In genomic region chr6:5006182-5006581, GRCh38 we compare ENCODE assay signal across 23 cellular contexts. TPM values are rescaled to one million over a fixed set of nuclear protein-coding genes. Genes with fewer than 3 reads are reported as not detected.
DNase-seq lines count a peak whose midpoint lies in the region; ATAC-seq and TF ChIP-seq lines count a peak whose summit lies in the region.
"Had no signal": no experiment of that assay in that cellular context is flagged by ENCODE, and none has a peak within 500 bp of the region (broad histone marks: within the 10 kb centered on the region; RNA-seq: fewer than 3 reads in every experiment).

No MANE protein-coding gene starts in this region.

- POLR2A ChIA-PET in CD4-positive, alpha-beta T cell (lab: Charles Lee), result no interaction called here

- no peak overlapping the region for H3K27ac ChIP-seq in CD4-positive, alpha-beta T cell (ENCODE audit: low read depth, low read length)
- H3K27ac ChIP-seq in esophagus muscularis mucosa (replicated peaks in 1 of 4), result no peak overlapping the region
- H3K27ac ChIP-seq: Peyer's patch had no signal

- peaks cover 17% of the 10 kb centered on the region for H3K4me1 Mint-ChIP-seq in CD4-positive, alpha-beta T cell (ENCODE audit: low read depth)
- peaks cover 18% of the 10 kb centered on the region for H3K4me1 Mint-ChIP-seq in HFFc6 (ENCODE audit: low read depth)
- H3K4me1 Mint-ChIP-seq in nephron, result peaks cover 19% of the 10 kb centered on the region

- TF ChIP-seq EP300 in esophagus muscularis mucosa (IDR thresholded peaks at IDR 0.05), result no peak

- ATAC-seq in CD4-positive, alpha-beta T cell (ENCODE audit: poor library complexity), result no peak
- ATAC-seq: GM12878, GM23338 had no signal

- peak overlapping the region; percentile 9 for H3K27ac Mint-ChIP-seq in CD4-positive, alpha-beta T cell
- H3K27ac Mint-ChIP-seq in HFFc6 (peak overlapping the region; percentile 10; the same call in 1 of the 2 replicates), nephron (peak overlapping the region; percentile 58 to 80 (median 72))
- H3K27ac Mint-ChIP-seq: CD4-positive, CD25-positive, alpha-beta regulatory T cell; GM23338 had no signal

- H3K9me3 ChIP-seq in CD4-positive, alpha-beta T cell (ENCODE audit: control insufficient read depth, low read length), result no peaks in the 10 kb centered on the region
- no peaks in the 10 kb centered on the region for H3K9me3 ChIP-seq in esophagus muscularis mucosa
- H3K9me3 ChIP-seq: BE2C, Caco-2, HAP-1, Peyer's patch had no signal

- no peaks in the 10 kb centered on the region for H3K27me3 Mint-ChIP-seq in CD4-positive, alpha-beta T cell
- peaks cover 1% of the 10 kb centered on the region; the same call in 1 of the 2 replicates for H3K27me3 Mint-ChIP-seq in HFFc6 (ENCODE audit: insufficient read depth)
- no peaks in the 10 kb centered on the region for H3K27me3 Mint-ChIP-seq in nephron (ENCODE audit: low read depth)
- H3K27me3 Mint-ChIP-seq: CD4-positive, CD25-positive, alpha-beta regulatory T cell had no signal

- 91% methylated on average over 6 of the region's 6 CpGs for WGBS in esophagus muscularis mucosa

- H3K27me3 ChIP-seq in CD4-positive, alpha-beta T cell (ENCODE audit: control insufficient read depth, insufficient read depth, low read length), result no peaks in the 10 kb centered on the region
- no peaks in the 10 kb centered on the region for H3K27me3 ChIP-seq in esophagus muscularis mucosa
- H3K27me3 ChIP-seq: BE2C, Peyer's patch had no signal

- DNase-seq in CD4-positive, alpha-beta T cell, result no peak
- DNase-seq in HFFc6 (no peak), esophagus muscularis mucosa (ENCODE audit: extremely low spot score) (peak; percentile 45), NCI-H187 treated with DMSO at 0.1 percent for 48 hours (lab: John Stamatoyannopoulos, UW) (no peak), OCI-M2 (lab: John Stamatoyannopoulos, UW; ENCODE audit: unreplicated experiment) (no peak), NCI-H2081 (lab: John Stamatoyannopoulos, UW) (no peak)
- DNase-seq: BE2C; Caco-2; CD4-positive, CD25-positive, alpha-beta regulatory T cell; DMS 273 treated with DMSO at 0.1 percent for 48 hours; DMS79 treated with DMSO at 0.1 percent for 48 hours; NCI-H1105; NCI-H146; NCI-H2029 treated with DMSO at 0.1 percent for 48 hours; NCI-H2171; NCI-H345; NCI-H524 treated with DMSO at 0.1 percent for 48 hours; NCI-H82; Peyer's patch had no signal

- no peak overlapping the region for H3K4me3 ChIP-seq in esophagus muscularis mucosa
- H3K4me3 ChIP-seq: GM12878, GM23338, HAP-1, Peyer's patch had no signal

- peaks cover 5 to 8% (median 7%) of the 10 kb centered on the region in 4 donors for H3K36me3 ChIP-seq in esophagus muscularis mucosa
- H3K36me3 ChIP-seq: BE2C, Peyer's patch had no signal

- peak overlapping the region; percentile 28 for H3K4me3 Mint-ChIP-seq in CD4-positive, alpha-beta T cell
- H3K4me3 Mint-ChIP-seq in HFFc6 (no peak overlapping the region), nephron (peak overlapping the region; percentile 33 to 67 (median 61))
- H3K4me3 Mint-ChIP-seq: GM23338 had no signal

- H3K36me3 Mint-ChIP-seq in CD4-positive, alpha-beta T cell (ENCODE audit: low read depth), result peaks cover 19% of the 10 kb centered on the region
- H3K36me3 Mint-ChIP-seq in HFFc6 (ENCODE audit: low read depth) (peaks cover 6% of the 10 kb centered on the region; the same call in 1 of the 2 replicates), nephron (ENCODE audit: low read depth) (peaks cover 9% of the 10 kb centered on the region)

- no peak for TF ChIP-seq POLR2A in esophagus muscularis mucosa (IDR thresholded peaks at IDR 0.05; ENCODE audit: low read depth)

- intact Hi-C loops in CD4-positive, alpha-beta T cell (cut with DNase I, micrococcal nuclease), result loop anchor here (10.0 kb wide), 2 partner anchors 231 to 981 kb away; partner anchors contain the start of gene CDYL (in 1 of the 2)
- intact Hi-C loops in esophagus muscularis mucosa (cut with DNase I), result loop anchor here (2.0 to 10.0 kb wide), 3 partner anchors 21 to 259 kb away; partner anchors contain the start of genes CDYL, FARS2 and LYRM4

- H3K9me3 Mint-ChIP-seq in CD4-positive, alpha-beta T cell, result no peaks in the 10 kb centered on the region
- H3K9me3 Mint-ChIP-seq in HFFc6, result no peaks in the 10 kb centered on the region
- no peaks in the 10 kb centered on the region for H3K9me3 Mint-ChIP-seq in nephron
- H3K9me3 Mint-ChIP-seq: CD4-positive, CD25-positive, alpha-beta regulatory T cell; GM23338 had no signal

- CTCF ChIA-PET in CD4-positive, alpha-beta T cell (lab: Charles Lee), result interaction anchor here (1.2 kb wide), 1 partner anchor 25 kb away, joined by 3 read pairs; no protein-coding TSS in a partner anchor

- H3K4me1 ChIP-seq in esophagus muscularis mucosa, result peaks cover 7 to 10% (median 8%) of the 10 kb centered on the region in 4 donors
- H3K4me1 ChIP-seq: BE2C, Caco-2 had no signal

- no peak for TF ChIP-seq CTCF in CD4-positive, alpha-beta T cell (IDR thresholded peaks at IDR 0.05)
- TF ChIP-seq CTCF in HFFc6 (IDR thresholded peaks at IDR 0.05) (no peak), esophagus muscularis mucosa (IDR thresholded peaks at IDR 0.05) (no peak), nephron (IDR thresholded peaks at IDR 0.05; ENCODE audit: unreplicated experiment in 3 of 3) (no peak)

RNA-seq across cellular contexts. Expression of gene RPP40, which starts 2.3 kb away (rescaled TPM):
- total RNA-seq in CD4-positive, alpha-beta T cell, result under 1 TPM; 0.36 to 0.69 TPM
- total RNA-seq in HFFc6 (2021; fragmentation: NEBNext Ultra II Directional; extraction: Animal tissue kit (Norgen Biotek cat#: 25700)), result 10 to 100 TPM; 11.2 to 18.2 (median 16.8) TPM
- total RNA-seq in esophagus muscularis mucosa, result 1 to 10 TPM; 2.5 to 7.9 (median 3.8) TPM

Comparison
In these comparisons a context has a peak if more than half of its experiments do, and no peak if none do; other contexts are left out.
1. H3K27ac Mint-ChIP-seq: peak in every context shown above with its lines; median percentile 72 in nephron; 10 in HFFc6; 9 in CD4-positive, alpha-beta T cell.